23 cellular contexts compared by ENCODE assay signal in genomic region chr5:175734016-175734415, GRCh38.
"Had no signal": no experiment of that assay in that cellular context is flagged by ENCODE, and none has a peak within 500 bp of the region (broad histone marks: within the 10 kb centered on the region; RNA-seq: fewer than 3 reads in every experiment).

No MANE protein-coding gene starts in this region.

- H3K27ac ChIP-seq: left lung, neural progenitor cell, ovary, spleen, tibial nerve, vagina had no signal

- H3K36me3 ChIP-seq: left lung, neural progenitor cell, ovary, spleen, tibial nerve, vagina had no signal

- H3K9me3 ChIP-seq: left lung, ovary, vagina had no signal

- H3K4me1 ChIP-seq: left lung, neural progenitor cell had no signal

- FAIRE-seq: islet of Langerhans, kidney, small intestine had no signal

- ATAC-seq: left colon; left lung; natural killer cell; right cardiac atrium; sciatic nerve; stimulated activated effector memory CD8-positive, alpha-beta T cell treated with anti-CD3 and anti-CD28 coated beads, Interleukin-12 subunit alpha, Interleukin-12 subunit beta, amount 100 ng/mL, for 72 hours had no signal

- H3K4me2 ChIP-seq: neural progenitor cell had no signal

- H2AFZ ChIP-seq: neural progenitor cell had no signal

- H3K4me3 ChIP-seq: left lung, lung, neural progenitor cell, ovary, spleen, tibial nerve, vagina had no signal

- DNase-seq: hypothalamus; immature natural killer cell; left colon; left lung; mesendoderm; naive B cell; natural killer cell; nephron progenitor cell; ovary; retina; right cardiac atrium; small intestine; spleen; stimulated activated CD4-positive, alpha-beta T cell treated with anti-CD3 and anti-CD28 coated beads, Interleukin-4, amount 100 ng/mL, for 24 hours; stimulated activated naive CD4-positive, alpha-beta T cell had no signal

- H3K27me3 ChIP-seq: neural progenitor cell, ovary, vagina had no signal

- H3K9ac ChIP-seq: neural progenitor cell had no signal
